In the genomic region with DNA sequence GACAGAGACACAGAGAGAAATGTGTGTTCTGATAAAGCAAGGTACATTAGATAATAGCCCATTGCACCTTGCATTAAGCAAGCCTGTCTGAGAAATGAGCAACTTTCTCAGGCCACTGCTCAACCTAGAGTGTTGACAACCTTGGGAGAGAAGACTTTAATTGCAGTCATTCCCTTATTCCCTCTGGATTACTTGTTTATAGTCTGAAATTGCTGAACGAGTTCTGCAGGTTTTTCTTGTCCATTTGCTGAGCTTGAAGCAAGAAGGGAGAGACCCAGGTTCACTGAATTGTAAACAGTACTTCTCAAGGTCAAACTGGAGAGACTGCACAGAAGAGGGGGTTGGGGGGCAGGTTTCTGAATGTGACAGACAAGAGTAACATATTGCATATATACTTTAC, we compare ENCODE assay signal across 1 cellular context.
TF ChIP-seq lines count a peak whose summit lies in the region.

No MANE protein-coding gene starts in this region.

TF ChIP-seq in HEK293, 187 proteins besides CTCF, POLR2A, EP300 and RAD21 (continued from another document):
- TF ChIP-seq, protein P1, sequence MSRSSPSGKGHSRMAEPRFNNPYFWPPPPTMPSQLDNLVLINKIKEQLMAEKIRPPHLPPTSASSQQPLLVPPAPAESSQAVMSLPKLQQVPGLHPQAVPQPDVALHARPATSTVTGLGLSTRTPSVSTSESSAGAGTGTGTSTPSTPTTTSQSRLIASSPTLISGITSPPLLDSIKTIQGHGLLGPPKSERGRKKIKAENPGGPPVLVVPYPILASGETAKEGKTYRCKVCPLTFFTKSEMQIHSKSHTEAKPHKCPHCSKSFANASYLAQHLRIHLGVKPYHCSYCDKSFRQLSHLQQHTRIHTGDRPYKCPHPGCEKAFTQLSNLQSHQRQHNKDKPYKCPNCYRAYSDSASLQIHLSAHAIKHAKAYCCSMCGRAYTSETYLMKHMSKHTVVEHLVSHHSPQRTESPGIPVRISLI (tag by site-specific recombination; IDR thresholded peaks at IDR 0.05): no peak
- TF ChIP-seq HOXC10 (CRISPR knock-in tag; IDR thresholded peaks at IDR 0.05) (no peak), EGR2 (tag by site-specific recombination; IDR thresholded peaks at IDR 0.05; ENCODE audit: low read depth) (no peak)
TF ChIP-seq in HEK293: peak in this region for 0.
